ENCODE assay signal across 1 cellular context in the genomic region with DNA sequence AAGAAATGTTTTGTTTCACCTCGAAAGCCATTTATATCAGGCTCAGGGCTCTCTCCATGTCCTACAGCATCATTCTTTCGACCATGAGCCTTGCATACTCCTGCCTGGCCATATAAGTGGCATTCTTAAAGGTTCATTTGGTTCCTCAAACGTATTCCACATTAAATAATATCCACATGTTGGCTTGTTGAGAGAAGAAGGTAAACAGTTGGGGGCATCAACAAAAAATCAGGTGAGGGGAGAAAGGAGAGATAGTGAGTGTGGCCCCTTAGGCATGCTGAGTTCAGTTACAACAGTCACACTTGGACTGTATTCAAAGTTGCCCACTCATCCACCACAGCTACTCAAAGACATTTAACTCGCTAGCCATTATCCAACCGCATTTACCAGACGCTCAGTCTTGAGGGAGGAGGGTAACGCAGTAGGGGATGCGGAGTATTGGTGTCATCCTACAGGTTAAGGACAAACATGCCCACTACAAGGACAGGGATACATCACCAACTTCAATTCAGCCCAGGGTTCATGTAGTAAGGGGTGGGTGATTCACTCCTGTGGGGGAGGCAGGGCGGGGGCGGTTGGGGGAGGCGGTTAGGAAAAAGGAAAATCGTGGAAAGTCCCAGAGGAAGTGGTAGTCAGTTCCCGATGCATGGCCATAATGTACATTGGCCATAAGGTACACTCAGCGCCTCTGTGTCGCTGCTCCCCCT.
TF ChIP-seq lines count a peak whose summit lies in the region.

No MANE protein-coding gene starts in this region.

TF ChIP-seq in HCT116, 20 proteins besides CTCF, POLR2A, EP300 and RAD21 (continued from another document):
- TF ChIP-seq CEBPB (IDR thresholded peaks at IDR 0.05; ENCODE audit: low read depth) (no peak), EZH2 (IDR thresholded peaks at IDR 0.05) (no peak), ATF3 (IDR thresholded peaks at IDR 0.05) (no peak), ELF1 (IDR thresholded peaks at IDR 0.05; ENCODE audit: borderline replicate concordance, low read depth) (no peak)
